ENCODE assay signal across 21 cellular contexts in genomic region chrX:48711929-48712505, GRCh38. TPM values are rescaled to one million over a fixed set of nuclear protein-coding genes. Genes with fewer than 3 reads are reported as not detected.
A peak's percentile ranks its signal among the peaks of the same experiment; 100 is the strongest.
DNase-seq lines count a peak whose midpoint lies in the region; ATAC-seq, FAIRE-seq and TF ChIP-seq lines count a peak whose summit lies in the region.
"Had no signal": no experiment of that assay in that cellular context is flagged by ENCODE, and none has a peak within 500 bp of the region (broad histone marks: within the 10 kb centered on the region; RNA-seq: fewer than 3 reads in every experiment).

No MANE protein-coding gene starts in this region.

- POLR2A ChIA-PET in CD4-positive, alpha-beta T cell (lab: Charles Lee), result interaction anchor here (1.4 to 2.6 kb wide), 3 partner anchors 15 to 25 kb away, joined by 3 to 13 read pairs (median 6); partner anchors contain the start of gene SUV39H1
- POLR2A ChIA-PET in PC-9 (lab: Charles Lee; ENCODE audit: unreplicated experiment), result interaction anchor here (0.6 kb wide), 1 partner anchor 1000 kb away, joined by 4 read pairs; no protein-coding TSS in a partner anchor

- no peaks in the 10 kb centered on the region for H4K20me1 ChIP-seq in PC-9 (ENCODE audit: insufficient read depth)

- H3K9me3 ChIP-seq in CD4-positive, alpha-beta T cell (ENCODE audit: control insufficient read depth, low read length), result no peaks in the 10 kb centered on the region
- H3K9me3 ChIP-seq in PC-9 (ENCODE audit: insufficient read depth, low read depth), result no peaks in the 10 kb centered on the region
- H3K9me3 ChIP-seq: thoracic aorta had no signal

- no peaks in the 10 kb centered on the region for H3F3A ChIP-seq in PC-9 (ENCODE audit: insufficient read depth, low read depth)

- no peaks in the 10 kb centered on the region for H3K27me3 Mint-ChIP-seq in CD4-positive, alpha-beta T cell
- no peaks in the 10 kb centered on the region for H3K27me3 Mint-ChIP-seq in activated naive CD8-positive, alpha-beta T cell treated with anti-CD3 and anti-CD28 coated beads, Interleukin-2, amount 50 U/mL, for 24 hours
- H3K27me3 Mint-ChIP-seq in mesothelial cell of epicardium (ENCODE audit: low read depth), result no peaks in the 10 kb centered on the region
- H3K27me3 Mint-ChIP-seq: brain had no signal

- no peaks in the 10 kb centered on the region for H3K9me3 Mint-ChIP-seq in CD4-positive, alpha-beta T cell
- no peaks in the 10 kb centered on the region for H3K9me3 Mint-ChIP-seq in activated naive CD8-positive, alpha-beta T cell treated with anti-CD3 and anti-CD28 coated beads, Interleukin-2, amount 50 U/mL, for 24 hours
- H3K9me3 Mint-ChIP-seq in mesothelial cell of epicardium, result peaks cover 6% of the 10 kb centered on the region

- no peaks in the 10 kb centered on the region for H3K4me1 ChIP-seq in PC-9 (replicated peaks; ENCODE audit: insufficient read depth)
- H3K4me1 ChIP-seq: foreskin keratinocyte had no signal

- H3K4me2 ChIP-seq in PC-9, result no peak overlapping the region

- no peak overlapping the region for H2AFZ ChIP-seq in PC-9
- H2AFZ ChIP-seq: GM23248 had no signal

- no peak for FAIRE-seq in HTR-8/SVneo (lab: Jason Lieb, UNC)
- FAIRE-seq: RCC 7860 had no signal

- peak overlapping the region; percentile 93 for H3K27ac Mint-ChIP-seq in CD4-positive, alpha-beta T cell
- H3K27ac Mint-ChIP-seq in activated naive CD8-positive, alpha-beta T cell treated with anti-CD3 and anti-CD28 coated beads, Interleukin-2, amount 50 U/mL, for 24 hours, result peak overlapping the region; percentile 76
- H3K27ac Mint-ChIP-seq in mesothelial cell of epicardium, result no peak overlapping the region

- no peaks in the 10 kb centered on the region for H3K9me2 ChIP-seq in PC-9 (ENCODE audit: insufficient read depth)

- H3K4me3 Mint-ChIP-seq in CD4-positive, alpha-beta T cell, result peak overlapping the region; percentile 71
- H3K4me3 Mint-ChIP-seq in activated naive CD8-positive, alpha-beta T cell treated with anti-CD3 and anti-CD28 coated beads, Interleukin-2, amount 50 U/mL, for 24 hours, result peak overlapping the region; percentile 27
- no peak overlapping the region for H3K4me3 Mint-ChIP-seq in mesothelial cell of epicardium
- H3K4me3 Mint-ChIP-seq: brain had no signal

- no peak for DNase-seq in CD4-positive, alpha-beta T cell
- DNase-seq in PC-9, result no peak
- no peak for DNase-seq in activated naive CD8-positive, alpha-beta T cell treated with anti-CD3 and anti-CD28 coated beads, Interleukin-2, amount 50 U/mL, for 24 hours
- DNase-seq in myocyte (ENCODE audit: low read depth), result peak; percentile 14
- DNase-seq in NCI-H1436 (lab: John Stamatoyannopoulos, UW), result no peak
- no peak for DNase-seq in mesothelial cell of epicardium (ENCODE audit: low spot score in 2 of 2, unreplicated experiment in 2 of 2)
- no peak for DNase-seq in NCI-H1930 (lab: John Stamatoyannopoulos, UW)
- no peak for DNase-seq in HTR-8/SVneo (ENCODE audit: insufficient read length, low spot score)
- DNase-seq: activated effector memory CD4-positive, alpha-beta T cell treated with anti-CD3 and anti-CD28 coated beads, Interleukin-2, amount 50 U/mL, for 16 hours; foreskin keratinocyte; GM23248; left colon; nucleus accumbens; stimulated activated CD4-positive, alpha-beta T cell treated with anti-CD3 and anti-CD28 coated beads, Interleukin-2, amount 100 ng/mL, for 48 hours had no signal

- no peak overlapping the region for H3K27ac ChIP-seq in CD4-positive, alpha-beta T cell (ENCODE audit: low read depth, low read length)
- H3K27ac ChIP-seq in PC-9, result no peak overlapping the region
- H3K27ac ChIP-seq: epithelial cell of prostate, foreskin keratinocyte, GM23248, thoracic aorta had no signal

- TSS peak; percentile 6 for BruUV-seq in PC-9 (replicated peaks; lab: Mats Ljungman, UMichigan)

- peaks cover 69% of the 10 kb centered on the region for H3K4me1 Mint-ChIP-seq in CD4-positive, alpha-beta T cell (ENCODE audit: low read depth)
- peaks cover 64% of the 10 kb centered on the region for H3K4me1 Mint-ChIP-seq in activated naive CD8-positive, alpha-beta T cell treated with anti-CD3 and anti-CD28 coated beads, Interleukin-2, amount 50 U/mL, for 24 hours
- no peaks in the 10 kb centered on the region for H3K4me1 Mint-ChIP-seq in mesothelial cell of epicardium

- no peaks in the 10 kb centered on the region for H3K36me3 Mint-ChIP-seq in CD4-positive, alpha-beta T cell (ENCODE audit: low read depth)
- H3K36me3 Mint-ChIP-seq in activated naive CD8-positive, alpha-beta T cell treated with anti-CD3 and anti-CD28 coated beads, Interleukin-2, amount 50 U/mL, for 24 hours (ENCODE audit: low read depth), result peaks cover 6% of the 10 kb centered on the region
- H3K36me3 Mint-ChIP-seq in mesothelial cell of epicardium, result no peaks in the 10 kb centered on the region
- H3K36me3 Mint-ChIP-seq: brain had no signal

- ATAC-seq in CD4-positive, alpha-beta T cell (ENCODE audit: poor library complexity), result no peak
- no peak for ATAC-seq in activated naive CD8-positive, alpha-beta T cell treated with anti-CD3 and anti-CD28 coated beads, Interleukin-2, amount 50 U/mL, for 24 hours
- ATAC-seq: foreskin keratinocyte, left colon, SK-N-SH treated with all-trans-retinoic acid at 6 μM for 48 hours had no signal

- no peaks in the 10 kb centered on the region for H3K27me3 ChIP-seq in CD4-positive, alpha-beta T cell (ENCODE audit: control insufficient read depth, insufficient read depth, low read length)
- H3K27me3 ChIP-seq in PC-9 (ENCODE audit: insufficient read depth, low read depth), result no peaks in the 10 kb centered on the region
- H3K27me3 ChIP-seq: foreskin keratinocyte had no signal

- CTCF ChIA-PET in CD4-positive, alpha-beta T cell (lab: Charles Lee), result interaction anchor here (1.0 kb wide), 1 partner anchor 64 kb away, joined by 4 read pairs; no protein-coding TSS in a partner anchor
- CTCF ChIA-PET in PC-9 (lab: Charles Lee), result no interaction called here

- H3K79me2 ChIP-seq in PC-9 (ENCODE audit: low read depth), result no peaks in the 10 kb centered on the region

- H3K4me3 ChIP-seq in PC-9, result no peak overlapping the region
- H3K4me3 ChIP-seq: GM23248, thoracic aorta had no signal

- TF ChIP-seq CTCF in CD4-positive, alpha-beta T cell (IDR thresholded peaks at IDR 0.05), result no peak
- TF ChIP-seq CTCF in PC-9 (conservative IDR thresholded peaks at IDR 0.05) (no peak), mesothelial cell of epicardium (IDR thresholded peaks at IDR 0.05; ENCODE audit: unreplicated experiment) (no peak)

- intact Hi-C loops in CD4-positive, alpha-beta T cell (cut with DNase I, micrococcal nuclease), result no loop called here
- intact Hi-C loops in PC-9 (cut with micrococcal nuclease; ENCODE audit: unreplicated experiment), result no loop called here

- H3K36me3 ChIP-seq in PC-9 (ENCODE audit: low read depth), result no peaks in the 10 kb centered on the region
- H3K36me3 ChIP-seq: thoracic aorta had no signal

RNA-seq across cellular contexts. Expression of gene SUV39H1, which starts 15.5 kb away (rescaled TPM):
- 1 to 10 TPM; 7.7 to 8.4 TPM for total RNA-seq in CD4-positive, alpha-beta T cell
- total RNA-seq in PC-9 (2021), result 10.5 and 11.7 TPM in 2 replicates
- total RNA-seq in myocyte, result 2.8 and 3.1 TPM in 2 replicates
- 2.0 TPM for polyA plus RNA-seq in myocyte (2012)
- total RNA-seq in mesothelial cell of epicardium, result 5.3 to 6.3 TPM (median 5.4 TPM) in 3 replicates

RNA-seq across cellular contexts. Expression of gene WAS, which starts 28.4 kb away (rescaled TPM):
- 10 to 100 TPM; 63.7 to 67.4 TPM for total RNA-seq in CD4-positive, alpha-beta T cell
- total RNA-seq in PC-9 (2021), result 0.22 TPM in 1 of 2 replicates, not detected in the other
- total RNA-seq in myocyte, result 0.19 TPM in 1 of 2 replicates, not detected in the other
- 0.20 TPM for polyA plus RNA-seq in myocyte (2012)
- 1.4 to 2.2 TPM (median 1.5 TPM) in 3 replicates for total RNA-seq in mesothelial cell of epicardium
- total RNA-seq: GM23248, M059J had no signal
- polyA plus RNA-seq: GM23248 had no signal

RNA-seq across cellular contexts. Expression of gene GLOD5, which starts 49.5 kb away (rescaled TPM):
- total RNA-seq in CD4-positive, alpha-beta T cell, result not detected
- total RNA-seq in PC-9 (2021) (not detected in 2 replicates), myocyte (not detected in 2 replicates), mesothelial cell of epicardium (not detected in 3 replicates)
- not detected for polyA plus RNA-seq in myocyte (2012)
- total RNA-seq: foreskin keratinocyte, GM23248, M059J, mononuclear cell, thoracic aorta had no signal
- polyA plus RNA-seq: foreskin keratinocyte, GM23248 had no signal

Comparison
In these comparisons a context has a peak if more than half of its experiments do, and no peak if none do; other contexts are left out.
1. RNA of gene WAS, which starts 28.4 kb away (total RNA-seq): 63.7 to 67.4 TPM in CD4-positive, alpha-beta T cell; 1.4 to 2.2 TPM in mesothelial cell of epicardium, 0.22 TPM in PC-9 and 0.19 TPM in myocyte; every median in the first group is over 10 times any median in the second.